In genomic region chr16:88454315-88455057, GRCh38 we compare ENCODE assay signal across 8 cellular contexts. TPM values are rescaled to one million over a fixed set of nuclear protein-coding genes. Genes with fewer than 3 reads are reported as not detected.
DNase-seq lines count a peak whose midpoint lies in the region; ATAC-seq and TF ChIP-seq lines count a peak whose summit lies in the region.

No MANE protein-coding gene starts in this region.

- no TSS peak for BruUV-seq in Calu3 (replicated peaks; lab: Mats Ljungman, UMichigan)

- WGBS in adrenal gland, 4 donors = 6 to 16% (median 8%) methylated on average over 13 to 45 of the region's 45 CpGs
- WGBS in stomach, 5 donors = 2 to 5% (median 3%) methylated on average over 23 to 45 of the region's 45 CpGs

- peaks cover 6% of the 10 kb centered on the region; the same call in 1 of the 2 replicates for H3K4me1 ChIP-seq in MM.1S (ENCODE audit: low read length)
- peaks cover 18 to 42% of the 10 kb centered on the region in 2 donors for H3K4me1 ChIP-seq in adrenal gland (replicated peaks in 1 of 2)
- H3K4me1 ChIP-seq in stomach = peaks cover 37 to 72% (median 59%) of the 10 kb centered on the region in 4 donors

- peaks cover 32% of the 10 kb centered on the region for H3K36me3 Mint-ChIP-seq in Calu3 (ENCODE audit: insufficient read depth, unreplicated experiment)

- peaks cover 62% of the 10 kb centered on the region for H3K27me3 Mint-ChIP-seq in Calu3 (ENCODE audit: unreplicated experiment)

- peaks cover 17% of the 10 kb centered on the region for H3K4me1 Mint-ChIP-seq in Calu3 (ENCODE audit: low read depth, unreplicated experiment)

- no peaks in the 10 kb centered on the region for H3K9me2 ChIP-seq in MM.1S (replicated peaks; ENCODE audit: insufficient read depth, low read length)

- TF ChIP-seq POLR2A in adrenal gland (IDR thresholded peaks at IDR 0.05) = no peak
- TF ChIP-seq POLR2A in stomach (IDR thresholded peaks at IDR 0.05) = no peak

- CTCF ChIA-PET in Calu3 (lab: Charles Lee) = no interaction called here

- intact Hi-C loops in Calu3 (cut with micrococcal nuclease; ENCODE audit: unreplicated experiment) (no loop called here), adrenal gland (cut with DNase I) (no loop called here), stomach (cut with DNase I; ENCODE audit: low total_unique reads) (no loop called here)

- H3K4me3 Mint-ChIP-seq in Calu3 (ENCODE audit: low read depth, unreplicated experiment) = peak overlapping the region; percentile 83

- H3F3A ChIP-seq in MM.1S (ENCODE audit: insufficient read depth, low read length) = peaks cover 7% of the 10 kb centered on the region

- TF ChIP-seq EP300 in stomach (IDR thresholded peaks at IDR 0.05) = no peak

- H3K4me3 ChIP-seq in MM.1S (ENCODE audit: low read length) = peak overlapping the region; percentile 70
- peak overlapping the region in 2 of 4 donors; percentile 41 to 88 for H3K4me3 ChIP-seq in adrenal gland
- peak overlapping the region; percentile 61 to 78 (median 70) for H3K4me3 ChIP-seq in stomach

- no peaks in the 10 kb centered on the region for H3K9me3 ChIP-seq in MM.1S (replicated peaks; ENCODE audit: insufficient read depth, low read length)
- no peaks in the 10 kb centered on the region for H3K9me3 ChIP-seq in adrenal gland (replicated peaks in 1 of 3)
- no peaks in the 10 kb centered on the region for H3K9me3 ChIP-seq in stomach

- H3K27ac ChIP-seq in MM.1S (ENCODE audit: low read length) = peak overlapping the region; percentile 81
- peak overlapping the region in 4 of 5 donors; percentile 51 to 87 (median 68) for H3K27ac ChIP-seq in adrenal gland
- H3K27ac ChIP-seq in stomach = peak overlapping the region; percentile 79 to 89 (median 85)

- H3K4me2 ChIP-seq in MM.1S (ENCODE audit: low read depth, low read length) = peak overlapping the region; percentile 76

- H3K27ac Mint-ChIP-seq in Calu3 (ENCODE audit: unreplicated experiment) = peak overlapping the region; percentile 8

- peak overlapping the region; percentile 35; the same call in 1 of the 2 replicates for H2AFZ ChIP-seq in MM.1S (ENCODE audit: low read length)

- H3K36me3 ChIP-seq in MM.1S (replicated peaks; ENCODE audit: insufficient read depth, low read length) (no peaks in the 10 kb centered on the region), adrenal gland (replicated peaks in 1 of 2) (no peaks in the 10 kb centered on the region), stomach (no peaks in the 10 kb centered on the region)

- TF ChIP-seq CTCF in Calu3 (IDR thresholded peaks at IDR 0.05; ENCODE audit: unreplicated experiment) (no peak), MM.1S (IDR thresholded peaks at IDR 0.05; ENCODE audit: low read length) (no peak), adrenal gland (IDR thresholded peaks at IDR 0.05) (peak in 2 of 6 experiments; percentile 22 to 51), stomach (IDR thresholded peaks at IDR 0.05) (no peak)

- no peaks in the 10 kb centered on the region for H3K9me3 Mint-ChIP-seq in Calu3 (ENCODE audit: low read depth, unreplicated experiment)

- H4K20me1 ChIP-seq in MM.1S (ENCODE audit: insufficient read depth, low read length) = no peaks in the 10 kb centered on the region

- no peak for ATAC-seq in HG02840 (IDR thresholded peaks at IDR 0.05; ENCODE audit: low FRiP score, unreplicated experiment)

- H3K27me3 ChIP-seq in MM.1S (replicated peaks; ENCODE audit: insufficient read depth, low read length) = peaks cover 5% of the 10 kb centered on the region; the same call in 1 of the 2 replicates
- no peaks in the 10 kb centered on the region for H3K27me3 ChIP-seq in adrenal gland
- peaks cover 0 to 50% (median 5%) of the 10 kb centered on the region in 3 donors for H3K27me3 ChIP-seq in stomach

- peaks cover 46% of the 10 kb centered on the region for H3K79me2 ChIP-seq in MM.1S (ENCODE audit: low read length)

- DNase-seq in Calu3 = no peak
- peak; percentile 70 for DNase-seq in MM.1S
- DNase-seq in adrenal gland = peak in 6 of 7 donors; percentile 38 to 62 (median 42)
- peak; percentile 73 for DNase-seq in left kidney (ENCODE audit: low read depth, low spot score)
- peak; percentile 56 for DNase-seq in stomach
- no peak for DNase-seq in SW 1271 (lab: John Stamatoyannopoulos, UW)
- no peak for DNase-seq in NCI-H2029 (lab: John Stamatoyannopoulos, UW)

- peak overlapping the region; percentile 64 for H3K9ac ChIP-seq in MM.1S (ENCODE audit: low read length)

RNA-seq across cellular contexts. Expression of gene ZFPM1, which starts 1.4 kb away (rescaled TPM):
- 3.1 and 5.2 TPM in 2 replicates for total RNA-seq in Calu3 (2022)
- total RNA-seq in adrenal gland = 10 to 100 TPM in 1 of 8 donors, 1 to 10 TPM in 6, under 1 TPM in 1; 0.69 to 10.2 (median 3.5) TPM
- 10 to 100 TPM in 1 of 3 donors, 1 to 10 TPM in 1, under 1 TPM in 1; 0.37 to 23.8 (median 7.0) TPM for polyA plus RNA-seq in adrenal gland
- 10 to 100 TPM in 4 of 5 donors, 1 to 10 TPM in 1; 3.9 to 85.7 (median 20.5) TPM for total RNA-seq in stomach
- 10 to 100 TPM in 1 of 3 donors, 1 to 10 TPM in 2; 4.1 to 10.6 (median 4.2) TPM for polyA plus RNA-seq in stomach

Comparison
In these comparisons a context has a peak if more than half of its experiments do, and no peak if none do; other contexts are left out.
1. DNase-seq: peak in MM.1S (single experiment), adrenal gland (6 of 7), left kidney (single experiment) and stomach (single experiment); none in Calu3 (single experiment), SW 1271 (0 of 2) and NCI-H2029 (single experiment).
2. Peak in every context shown above with its lines, with median percentiles within 50 percentile points of each other: H3K27ac ChIP-seq.